1 cellular context compared by ENCODE assay signal in genomic region chr5:151020304-151021031, GRCh38.
A peak's percentile ranks its signal among the peaks of the same experiment; 100 is the strongest.
TF ChIP-seq lines count a peak whose summit lies in the region.

A gene with protein sequence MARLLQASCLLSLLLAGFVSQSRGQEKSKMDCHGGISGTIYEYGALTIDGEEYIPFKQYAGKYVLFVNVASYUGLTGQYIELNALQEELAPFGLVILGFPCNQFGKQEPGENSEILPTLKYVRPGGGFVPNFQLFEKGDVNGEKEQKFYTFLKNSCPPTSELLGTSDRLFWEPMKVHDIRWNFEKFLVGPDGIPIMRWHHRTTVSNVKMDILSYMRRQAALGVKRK (plus strand): TSS chr5:151020591. CDS start chr5:151020655, 64 bp downstream.

TF ChIP-seq in HepG2, 621 proteins besides CTCF, POLR2A, EP300 and RAD21 (continued from another document and continues in another):
- no peak for TF ChIP-seq PRDM15 (CRISPR knock-in tag; IDR thresholded peaks at IDR 0.05)
- peak; percentile 61 for TF ChIP-seq UBTF (CRISPR knock-in tag; IDR thresholded peaks at IDR 0.05)
- 0 out of 2 replicates have a peak, but pooled peaks have one; percentile 59 for TF ChIP-seq ZNF343 (CRISPR knock-in tag; IDR thresholded peaks at IDR 0.05)
- TF ChIP-seq ZNF740 (CRISPR knock-in tag; IDR thresholded peaks at IDR 0.05), result no peak
- TF ChIP-seq, protein P1, sequence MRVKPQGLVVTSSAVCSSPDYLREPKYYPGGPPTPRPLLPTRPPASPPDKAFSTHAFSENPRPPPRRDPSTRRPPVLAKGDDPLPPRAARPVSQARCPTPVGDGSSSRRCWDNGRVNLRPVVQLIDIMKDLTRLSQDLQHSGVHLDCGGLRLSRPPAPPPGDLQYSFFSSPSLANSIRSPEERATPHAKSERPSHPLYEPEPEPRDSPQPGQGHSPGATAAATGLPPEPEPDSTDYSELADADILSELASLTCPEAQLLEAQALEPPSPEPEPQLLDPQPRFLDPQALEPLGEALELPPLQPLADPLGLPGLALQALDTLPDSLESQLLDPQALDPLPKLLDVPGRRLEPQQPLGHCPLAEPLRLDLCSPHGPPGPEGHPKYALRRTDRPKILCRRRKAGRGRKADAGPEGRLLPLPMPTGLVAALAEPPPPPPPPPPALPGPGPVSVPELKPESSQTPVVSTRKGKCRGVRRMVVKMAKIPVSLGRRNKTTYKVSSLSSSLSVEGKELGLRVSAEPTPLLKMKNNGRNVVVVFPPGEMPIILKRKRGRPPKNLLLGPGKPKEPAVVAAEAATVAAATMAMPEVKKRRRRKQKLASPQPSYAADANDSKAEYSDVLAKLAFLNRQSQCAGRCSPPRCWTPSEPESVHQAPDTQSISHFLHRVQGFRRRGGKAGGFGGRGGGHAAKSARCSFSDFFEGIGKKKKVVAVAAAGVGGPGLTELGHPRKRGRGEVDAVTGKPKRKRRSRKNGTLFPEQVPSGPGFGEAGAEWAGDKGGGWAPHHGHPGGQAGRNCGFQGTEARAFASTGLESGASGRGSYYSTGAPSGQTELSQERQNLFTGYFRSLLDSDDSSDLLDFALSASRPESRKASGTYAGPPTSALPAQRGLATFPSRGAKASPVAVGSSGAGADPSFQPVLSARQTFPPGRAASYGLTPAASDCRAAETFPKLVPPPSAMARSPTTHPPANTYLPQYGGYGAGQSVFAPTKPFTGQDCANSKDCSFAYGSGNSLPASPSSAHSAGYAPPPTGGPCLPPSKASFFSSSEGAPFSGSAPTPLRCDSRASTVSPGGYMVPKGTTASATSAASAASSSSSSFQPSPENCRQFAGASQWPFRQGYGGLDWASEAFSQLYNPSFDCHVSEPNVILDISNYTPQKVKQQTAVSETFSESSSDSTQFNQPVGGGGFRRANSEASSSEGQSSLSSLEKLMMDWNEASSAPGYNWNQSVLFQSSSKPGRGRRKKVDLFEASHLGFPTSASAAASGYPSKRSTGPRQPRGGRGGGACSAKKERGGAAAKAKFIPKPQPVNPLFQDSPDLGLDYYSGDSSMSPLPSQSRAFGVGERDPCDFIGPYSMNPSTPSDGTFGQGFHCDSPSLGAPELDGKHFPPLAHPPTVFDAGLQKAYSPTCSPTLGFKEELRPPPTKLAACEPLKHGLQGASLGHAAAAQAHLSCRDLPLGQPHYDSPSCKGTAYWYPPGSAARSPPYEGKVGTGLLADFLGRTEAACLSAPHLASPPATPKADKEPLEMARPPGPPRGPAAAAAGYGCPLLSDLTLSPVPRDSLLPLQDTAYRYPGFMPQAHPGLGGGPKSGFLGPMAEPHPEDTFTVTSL (CRISPR knock-in tag; IDR thresholded peaks at IDR 0.05; ENCODE audit: borderline replicate concordance), result 0 out of 2 replicates have a peak, but pooled peaks have one; percentile 14
- peak; percentile 71; the same call in 1 of the 2 replicates for TF ChIP-seq SMYD3 (CRISPR knock-in tag; IDR thresholded peaks at IDR 0.05)
- TF ChIP-seq, protein P2, sequence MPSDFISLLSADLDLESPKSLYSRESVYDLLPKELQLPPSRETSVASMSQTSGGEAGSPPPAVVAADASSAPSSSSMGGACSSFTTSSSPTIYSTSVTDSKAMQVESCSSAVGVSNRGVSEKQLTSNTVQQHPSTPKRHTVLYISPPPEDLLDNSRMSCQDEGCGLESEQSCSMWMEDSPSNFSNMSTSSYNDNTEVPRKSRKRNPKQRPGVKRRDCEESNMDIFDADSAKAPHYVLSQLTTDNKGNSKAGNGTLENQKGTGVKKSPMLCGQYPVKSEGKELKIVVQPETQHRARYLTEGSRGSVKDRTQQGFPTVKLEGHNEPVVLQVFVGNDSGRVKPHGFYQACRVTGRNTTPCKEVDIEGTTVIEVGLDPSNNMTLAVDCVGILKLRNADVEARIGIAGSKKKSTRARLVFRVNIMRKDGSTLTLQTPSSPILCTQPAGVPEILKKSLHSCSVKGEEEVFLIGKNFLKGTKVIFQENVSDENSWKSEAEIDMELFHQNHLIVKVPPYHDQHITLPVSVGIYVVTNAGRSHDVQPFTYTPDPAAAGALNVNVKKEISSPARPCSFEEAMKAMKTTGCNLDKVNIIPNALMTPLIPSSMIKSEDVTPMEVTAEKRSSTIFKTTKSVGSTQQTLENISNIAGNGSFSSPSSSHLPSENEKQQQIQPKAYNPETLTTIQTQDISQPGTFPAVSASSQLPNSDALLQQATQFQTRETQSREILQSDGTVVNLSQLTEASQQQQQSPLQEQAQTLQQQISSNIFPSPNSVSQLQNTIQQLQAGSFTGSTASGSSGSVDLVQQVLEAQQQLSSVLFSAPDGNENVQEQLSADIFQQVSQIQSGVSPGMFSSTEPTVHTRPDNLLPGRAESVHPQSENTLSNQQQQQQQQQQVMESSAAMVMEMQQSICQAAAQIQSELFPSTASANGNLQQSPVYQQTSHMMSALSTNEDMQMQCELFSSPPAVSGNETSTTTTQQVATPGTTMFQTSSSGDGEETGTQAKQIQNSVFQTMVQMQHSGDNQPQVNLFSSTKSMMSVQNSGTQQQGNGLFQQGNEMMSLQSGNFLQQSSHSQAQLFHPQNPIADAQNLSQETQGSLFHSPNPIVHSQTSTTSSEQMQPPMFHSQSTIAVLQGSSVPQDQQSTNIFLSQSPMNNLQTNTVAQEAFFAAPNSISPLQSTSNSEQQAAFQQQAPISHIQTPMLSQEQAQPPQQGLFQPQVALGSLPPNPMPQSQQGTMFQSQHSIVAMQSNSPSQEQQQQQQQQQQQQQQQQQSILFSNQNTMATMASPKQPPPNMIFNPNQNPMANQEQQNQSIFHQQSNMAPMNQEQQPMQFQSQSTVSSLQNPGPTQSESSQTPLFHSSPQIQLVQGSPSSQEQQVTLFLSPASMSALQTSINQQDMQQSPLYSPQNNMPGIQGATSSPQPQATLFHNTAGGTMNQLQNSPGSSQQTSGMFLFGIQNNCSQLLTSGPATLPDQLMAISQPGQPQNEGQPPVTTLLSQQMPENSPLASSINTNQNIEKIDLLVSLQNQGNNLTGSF (CRISPR knock-in tag; IDR thresholded peaks at IDR 0.05), result no peak
- TF ChIP-seq JUND (CRISPR knock-in tag; IDR thresholded peaks at IDR 0.05), result 0 out of 2 replicates have a peak, but pooled peaks have one; percentile 22
- TF ChIP-seq TGIF2 (CRISPR knock-in tag; IDR thresholded peaks at IDR 0.05), result peak; percentile 63; the same call in 1 of the 2 replicates
- no peak for TF ChIP-seq ZNF737 (CRISPR knock-in tag; IDR thresholded peaks at IDR 0.05; ENCODE audit: borderline replicate concordance)
- TF ChIP-seq CBX1 (IDR thresholded peaks at IDR 0.05; ENCODE audit: low read depth), result peak; percentile 89
- TF ChIP-seq RXRB (CRISPR knock-in tag; IDR thresholded peaks at IDR 0.05; ENCODE audit: borderline replicate concordance), result peak; percentile 31; the same call in 1 of the 2 replicates
- peak; percentile 61; the same call in 1 of the 2 replicates for TF ChIP-seq ZNF205 (CRISPR knock-in tag; IDR thresholded peaks at IDR 0.05)
- peak; percentile 56; the same call in 1 of the 2 replicates for TF ChIP-seq ARID5B (CRISPR knock-in tag; IDR thresholded peaks at IDR 0.05)
- no peak for TF ChIP-seq ZNF383 (CRISPR knock-in tag; IDR thresholded peaks at IDR 0.05; ENCODE audit: borderline replicate concordance)
- TF ChIP-seq, protein P3, sequence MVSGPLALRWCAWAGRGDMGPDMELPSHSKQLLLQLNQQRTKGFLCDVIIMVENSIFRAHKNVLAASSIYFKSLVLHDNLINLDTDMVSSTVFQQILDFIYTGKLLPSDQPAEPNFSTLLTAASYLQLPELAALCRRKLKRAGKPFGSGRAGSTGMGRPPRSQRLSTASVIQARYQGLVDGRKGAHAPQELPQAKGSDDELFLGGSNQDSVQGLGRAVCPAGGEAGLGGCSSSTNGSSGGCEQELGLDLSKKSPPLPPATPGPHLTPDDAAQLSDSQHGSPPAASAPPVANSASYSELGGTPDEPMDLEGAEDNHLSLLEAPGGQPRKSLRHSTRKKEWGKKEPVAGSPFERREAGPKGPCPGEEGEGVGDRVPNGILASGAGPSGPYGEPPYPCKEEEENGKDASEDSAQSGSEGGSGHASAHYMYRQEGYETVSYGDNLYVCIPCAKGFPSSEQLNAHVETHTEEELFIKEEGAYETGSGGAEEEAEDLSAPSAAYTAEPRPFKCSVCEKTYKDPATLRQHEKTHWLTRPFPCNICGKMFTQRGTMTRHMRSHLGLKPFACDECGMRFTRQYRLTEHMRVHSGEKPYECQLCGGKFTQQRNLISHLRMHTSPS (CRISPR knock-in tag; IDR thresholded peaks at IDR 0.05; ENCODE audit: low read depth), result 0 out of 2 replicates have a peak, but pooled peaks have one; percentile 20
- TF ChIP-seq PRDM10 (CRISPR knock-in tag; IDR thresholded peaks at IDR 0.05; ENCODE audit: low read depth), result peak; percentile 18; the same call in 1 of the 2 replicates
